In genomic region chr11:6711552-6711951, GRCh38 we compare ENCODE assay signal across 8 cellular contexts. TPM values are rescaled to one million over a fixed set of nuclear protein-coding genes. Genes with fewer than 3 reads are reported as not detected.
DNase-seq lines count a peak whose midpoint lies in the region; ATAC-seq and TF ChIP-seq lines count a peak whose summit lies in the region.
"Not testable (repeated sequence)": the region's sequence is repeated elsewhere in the genome, so short reads cannot be mapped to it uniquely, and the experiment has no call there.

No MANE protein-coding gene starts in this region.

- peaks cover 18% of the 10 kb centered on the region for H3K4me1 Mint-ChIP-seq in activated naive CD4-positive, alpha-beta T cell treated with anti-CD3 and anti-CD28 coated beads for 36 hours (ENCODE audit: low read depth)

- TF ChIP-seq CTCF in GM13976 (IDR thresholded peaks at IDR 0.05; ENCODE audit: borderline replicate concordance, control extremely low read depth, extremely low read depth, insufficient read depth, missing control alignments) (peak; percentile 38), epithelial cell of esophagus (IDR thresholded peaks at IDR 0.05; ENCODE audit: insufficient read depth, low read depth, low read length, missing control alignments) (peak; percentile 56), lower lobe of right lung (IDR thresholded peaks at IDR 0.05) (peak; percentile 41)

- H3K4me1 ChIP-seq in lower lobe of right lung: not testable (repeated sequence)

- in situ Hi-C loops in GM13976 (cut with MboI; ENCODE audit: low sequenced_read_pairs, unreplicated experiment): not testable (repeated sequence)

- H3K27ac ChIP-seq in lower lobe of right lung: not testable (repeated sequence)

- not testable (repeated sequence) for H3K36me3 Mint-ChIP-seq in activated naive CD4-positive, alpha-beta T cell treated with anti-CD3 and anti-CD28 coated beads for 36 hours (ENCODE audit: low read depth)

- CTCF ChIA-PET in activated naive CD4-positive, alpha-beta T cell treated with anti-CD3 and anti-CD28 coated beads for 36 hours (lab: Charles Lee): interaction anchor here (0.7 to 5.3 kb wide), 8 partner anchors 8 to 90 kb away, joined by 3 to 59 read pairs (median 3); no protein-coding TSS in a partner anchor

- not testable (repeated sequence) for H3K27me3 Mint-ChIP-seq in activated naive CD4-positive, alpha-beta T cell treated with anti-CD3 and anti-CD28 coated beads for 36 hours (ENCODE audit: low read depth)

- not testable (repeated sequence) for H3K36me3 ChIP-seq in lower lobe of right lung

- not testable (repeated sequence) for H3K27ac Mint-ChIP-seq in activated naive CD4-positive, alpha-beta T cell treated with anti-CD3 and anti-CD28 coated beads for 36 hours

- H3K27me3 ChIP-seq in lower lobe of right lung (ENCODE audit: low read depth): not testable (repeated sequence)

- DNase-seq in AG20443 (ENCODE audit: low spot score): peak; percentile 15
- not testable (repeated sequence) for DNase-seq in GM13976 (ENCODE audit: low spot score); lower lobe of right lung
- DNase-seq in NCI-H69 (lab: John Stamatoyannopoulos, UW): peak; percentile 8
- DNase-seq in activated CD4-positive, CD25-positive, alpha-beta regulatory T cell treated with anti-CD3 and anti-CD28 coated beads, Interleukin-2, amount 50 U/mL, for 72 hours: peak; percentile 45
- DNase-seq in activated naive CD4-positive, alpha-beta T cell treated with anti-CD3 and anti-CD28 coated beads for 36 hours: peak; percentile 68
- DNase-seq in epithelial cell of esophagus (ENCODE audit: low read depth): peak; percentile 13
- peak; percentile 16 for DNase-seq in stimulated activated CD8-positive, alpha-beta memory T cell treated with anti-CD3 and anti-CD28 coated beads, Interleukin-4, amount 100 ng/mL, for 24 hours (ENCODE audit: low read depth)

- not testable (repeated sequence) for H3K4me3 Mint-ChIP-seq in activated naive CD4-positive, alpha-beta T cell treated with anti-CD3 and anti-CD28 coated beads for 36 hours

- not testable (repeated sequence) for H3K9me3 Mint-ChIP-seq in activated naive CD4-positive, alpha-beta T cell treated with anti-CD3 and anti-CD28 coated beads for 36 hours

- not testable (repeated sequence) for H3K9me3 ChIP-seq in lower lobe of right lung

- ATAC-seq in lower lobe of right lung: not testable (repeated sequence)

- intact Hi-C loops in activated naive CD4-positive, alpha-beta T cell treated with anti-CD3 and anti-CD28 coated beads for 36 hours (cut with micrococcal nuclease): loop anchor here (1.0 kb wide), 1 partner anchor 46 kb away; no protein-coding TSS in a partner anchor
- intact Hi-C loops in lower lobe of right lung (cut with DNase I): not testable (repeated sequence)

- not testable (repeated sequence) for H3K4me3 ChIP-seq in epithelial cell of esophagus (ENCODE audit: low read length); lower lobe of right lung

RNA-seq across cellular contexts. Expression of gene MRPL17, which starts 28.4 kb away (rescaled TPM):
- 100 to 1,000 TPM in 1 of 2 experiments, 10 to 100 TPM in 1; 99.7 to 102 TPM for total RNA-seq in activated naive CD4-positive, alpha-beta T cell treated with anti-CD3 and anti-CD28 coated beads for 36 hours
- total RNA-seq in lower lobe of right lung: 34.2 TPM

RNA-seq across cellular contexts. Expression of gene DCHS1, which starts 55.9 kb away (rescaled TPM):
- under 1 TPM; 0.79 to 0.88 TPM for total RNA-seq in activated naive CD4-positive, alpha-beta T cell treated with anti-CD3 and anti-CD28 coated beads for 36 hours
- 23.2 TPM for total RNA-seq in lower lobe of right lung

Comparison
In these comparisons a context has a peak if more than half of its experiments do, and no peak if none do; other contexts are left out.
1. RNA of gene DCHS1, which starts 55.9 kb away (total RNA-seq): 23.2 TPM in lower lobe of right lung (single experiment); 0.79 to 0.88 TPM in activated naive CD4-positive, alpha-beta T cell treated with anti-CD3 and anti-CD28 coated beads for 36 hours; every median in the first group is over 10 times any median in the second.
2. Peak in every context shown above with its lines, with median percentiles within 50 percentile points of each other: CTCF ChIP-seq.